In the genomic region with DNA sequence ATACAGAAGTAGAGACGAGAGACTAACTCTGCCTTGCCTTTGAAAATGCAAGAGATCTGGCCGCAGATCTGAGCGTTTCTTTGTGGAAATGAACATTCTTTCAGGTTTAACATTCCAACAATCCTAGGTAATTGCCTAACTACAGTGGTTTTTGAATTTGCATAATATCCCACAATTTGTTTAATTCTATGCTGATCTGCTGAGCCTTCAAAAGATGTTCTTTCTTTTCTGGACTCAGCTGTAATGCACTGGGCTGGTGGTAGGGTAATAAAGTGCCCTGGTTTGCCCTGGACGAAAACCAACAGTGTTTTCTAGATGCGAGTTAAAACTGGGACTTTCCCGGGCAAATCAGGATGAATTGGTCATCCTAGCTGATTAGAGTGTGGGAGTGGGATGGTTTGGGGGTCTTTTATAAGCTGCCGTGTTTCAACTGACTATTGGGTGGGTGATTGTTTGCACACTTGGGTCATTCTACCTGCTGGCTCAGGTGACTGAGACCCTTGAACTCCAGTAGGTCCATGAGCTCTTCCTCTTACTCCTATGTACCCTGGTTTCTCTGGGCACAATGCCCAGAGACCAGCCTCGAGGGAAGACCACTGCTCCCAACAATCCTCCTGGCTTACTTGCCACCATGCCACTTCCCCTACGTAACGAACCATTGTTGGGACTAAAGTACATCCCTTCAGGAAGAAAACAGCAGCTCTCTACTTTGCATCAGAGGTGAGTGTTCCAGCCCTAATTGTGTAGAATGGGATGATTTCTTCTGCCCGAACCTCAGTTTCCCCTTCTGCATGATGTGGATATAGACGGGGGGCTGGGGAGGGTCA, we compare ENCODE assay signal across 1 cellular context.
TF ChIP-seq lines count a peak whose summit lies in the region.

No MANE protein-coding gene starts in this region.

TF ChIP-seq in HCT116, 20 proteins besides CTCF, POLR2A, EP300 and RAD21:
- TF ChIP-seq ZFX (IDR thresholded peaks at IDR 0.05) (no peak), ELF1 (IDR thresholded peaks at IDR 0.05; ENCODE audit: borderline replicate concordance, low read depth) (no peak), TCF7L2 (IDR thresholded peaks at IDR 0.05; ENCODE audit: borderline replicate concordance, extremely low read depth, insufficient read depth, insufficient read length) (no peak)
- TF ChIP-seq, protein P1, sequence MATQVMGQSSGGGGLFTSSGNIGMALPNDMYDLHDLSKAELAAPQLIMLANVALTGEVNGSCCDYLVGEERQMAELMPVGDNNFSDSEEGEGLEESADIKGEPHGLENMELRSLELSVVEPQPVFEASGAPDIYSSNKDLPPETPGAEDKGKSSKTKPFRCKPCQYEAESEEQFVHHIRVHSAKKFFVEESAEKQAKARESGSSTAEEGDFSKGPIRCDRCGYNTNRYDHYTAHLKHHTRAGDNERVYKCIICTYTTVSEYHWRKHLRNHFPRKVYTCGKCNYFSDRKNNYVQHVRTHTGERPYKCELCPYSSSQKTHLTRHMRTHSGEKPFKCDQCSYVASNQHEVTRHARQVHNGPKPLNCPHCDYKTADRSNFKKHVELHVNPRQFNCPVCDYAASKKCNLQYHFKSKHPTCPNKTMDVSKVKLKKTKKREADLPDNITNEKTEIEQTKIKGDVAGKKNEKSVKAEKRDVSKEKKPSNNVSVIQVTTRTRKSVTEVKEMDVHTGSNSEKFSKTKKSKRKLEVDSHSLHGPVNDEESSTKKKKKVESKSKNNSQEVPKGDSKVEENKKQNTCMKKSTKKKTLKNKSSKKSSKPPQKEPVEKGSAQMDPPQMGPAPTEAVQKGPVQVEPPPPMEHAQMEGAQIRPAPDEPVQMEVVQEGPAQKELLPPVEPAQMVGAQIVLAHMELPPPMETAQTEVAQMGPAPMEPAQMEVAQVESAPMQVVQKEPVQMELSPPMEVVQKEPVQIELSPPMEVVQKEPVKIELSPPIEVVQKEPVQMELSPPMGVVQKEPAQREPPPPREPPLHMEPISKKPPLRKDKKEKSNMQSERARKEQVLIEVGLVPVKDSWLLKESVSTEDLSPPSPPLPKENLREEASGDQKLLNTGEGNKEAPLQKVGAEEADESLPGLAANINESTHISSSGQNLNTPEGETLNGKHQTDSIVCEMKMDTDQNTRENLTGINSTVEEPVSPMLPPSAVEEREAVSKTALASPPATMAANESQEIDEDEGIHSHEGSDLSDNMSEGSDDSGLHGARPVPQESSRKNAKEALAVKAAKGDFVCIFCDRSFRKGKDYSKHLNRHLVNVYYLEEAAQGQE (IDR thresholded peaks at IDR 0.05; ENCODE audit: low read depth) = no peak
